ENCODE assay signal across 15 cellular contexts in the genomic region with DNA sequence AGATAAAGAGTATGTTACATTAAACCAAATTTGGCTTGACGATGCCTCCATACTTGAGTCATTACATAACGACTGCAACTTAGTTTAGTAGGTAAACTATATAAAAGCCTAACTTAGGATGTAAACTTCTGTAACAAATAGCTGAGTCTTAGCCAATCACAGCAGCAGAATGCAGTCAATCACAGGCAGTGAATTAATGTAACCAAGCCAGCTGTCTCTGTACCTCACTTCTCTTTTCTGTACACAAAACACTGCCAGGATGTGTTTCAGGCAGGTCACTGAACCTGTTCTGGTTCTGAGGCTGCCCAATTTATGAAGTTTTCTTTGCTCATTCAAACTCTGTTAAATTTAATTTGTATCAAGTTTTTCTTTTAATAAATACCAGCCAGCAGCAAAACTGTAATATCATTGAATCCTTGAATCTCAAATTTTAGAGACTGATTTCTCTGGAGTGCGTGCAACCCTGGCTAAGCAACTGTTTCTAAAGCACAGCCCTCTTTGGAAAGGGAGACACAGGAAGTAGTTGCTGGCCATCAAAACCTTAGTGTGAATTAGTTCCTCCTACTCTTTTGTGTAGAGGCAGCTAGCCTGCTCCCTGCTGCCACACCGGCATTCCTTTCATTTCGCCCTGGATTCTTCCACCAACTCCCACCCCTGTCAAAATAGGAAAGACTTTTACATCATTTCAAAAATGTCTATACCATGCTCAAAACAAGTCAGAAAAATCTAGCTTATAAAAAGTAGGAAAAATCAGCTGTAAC. TPM values are rescaled to one million over a fixed set of nuclear protein-coding genes. Genes with fewer than 3 reads are reported as not detected.
DNase-seq lines count a peak whose midpoint lies in the region; ATAC-seq and TF ChIP-seq lines count a peak whose summit lies in the region.
"Had no signal": no experiment of that assay in that cellular context is flagged by ENCODE, and none has a peak within 500 bp of the region (broad histone marks: within the 10 kb centered on the region; RNA-seq: fewer than 3 reads in every experiment).

No MANE protein-coding gene starts in this region.

- no peak overlapping the region for H3K4me3 Mint-ChIP-seq in activated T-cell treated with anti-CD3 and anti-CD28 coated beads, Interleukin-2, amount 50 U/mL, for 24 hours
- peak overlapping the region; percentile 2 for H3K4me3 Mint-ChIP-seq in chondrocyte (ENCODE audit: unreplicated experiment)
- no peak overlapping the region for H3K4me3 Mint-ChIP-seq in stimulated activated effector memory CD8-positive, alpha-beta T cell treated with anti-CD3 and anti-CD28 coated beads, Interleukin-12 subunit alpha, Interleukin-12 subunit beta, amount 100 ng/mL, for 72 hours
- no peak overlapping the region for H3K4me3 Mint-ChIP-seq in type B pancreatic cell
- H3K4me3 Mint-ChIP-seq: neural crest cell had no signal

- no peak for DNase-seq in activated T-cell treated with anti-CD3 and anti-CD28 coated beads, Interleukin-2, amount 50 U/mL, for 24 hours
- DNase-seq in activated T-cell treated with anti-CD3 and anti-CD28 coated beads for 4 hours (no peak), chondrocyte (ENCODE audit: low spot score) (no peak), type B pancreatic cell (ENCODE audit: extremely low spot score, unreplicated experiment) (no peak), NCI-H345 treated with DMSO at 0.1 percent for 48 hours (lab: John Stamatoyannopoulos, UW; ENCODE audit: unreplicated experiment) (no peak)
- DNase-seq in stimulated activated effector memory CD8-positive, alpha-beta T cell treated with anti-CD3 and anti-CD28 coated beads, Interleukin-12 subunit alpha, Interleukin-12 subunit beta, amount 100 ng/mL, for 72 hours (ENCODE audit: low spot score in 2 of 2): no peak
- DNase-seq: aorta, gastrocnemius medialis, left colon, NCI-H345, thyroid gland had no signal

- ATAC-seq in HG03280 (IDR thresholded peaks at IDR 0.05; ENCODE audit: unreplicated experiment) (peak; percentile 37), HG03095 (IDR thresholded peaks at IDR 0.05; ENCODE audit: unreplicated experiment) (no peak)
- no peak for ATAC-seq in stimulated activated effector memory CD8-positive, alpha-beta T cell treated with anti-CD3 and anti-CD28 coated beads, Interleukin-12 subunit alpha, Interleukin-12 subunit beta, amount 100 ng/mL, for 72 hours
- ATAC-seq: A549, gastrocnemius medialis, left colon had no signal

- H3K9me3 Mint-ChIP-seq in activated T-cell treated with anti-CD3 and anti-CD28 coated beads, Interleukin-2, amount 50 U/mL, for 24 hours: no peaks in the 10 kb centered on the region
- peaks cover 5% of the 10 kb centered on the region for H3K9me3 Mint-ChIP-seq in chondrocyte (ENCODE audit: low read depth)
- H3K9me3 Mint-ChIP-seq in stimulated activated effector memory CD8-positive, alpha-beta T cell treated with anti-CD3 and anti-CD28 coated beads, Interleukin-12 subunit alpha, Interleukin-12 subunit beta, amount 100 ng/mL, for 72 hours: no peaks in the 10 kb centered on the region
- no peaks in the 10 kb centered on the region for H3K9me3 Mint-ChIP-seq in type B pancreatic cell
- H3K9me3 Mint-ChIP-seq: neural crest cell had no signal

- H3K36me3 Mint-ChIP-seq in activated T-cell treated with anti-CD3 and anti-CD28 coated beads, Interleukin-2, amount 50 U/mL, for 24 hours (ENCODE audit: low read depth): peaks cover 72% of the 10 kb centered on the region
- H3K36me3 Mint-ChIP-seq in chondrocyte (ENCODE audit: low read depth) (peaks cover 7% of the 10 kb centered on the region), type B pancreatic cell (no peaks in the 10 kb centered on the region)
- peaks cover 50% of the 10 kb centered on the region for H3K36me3 Mint-ChIP-seq in stimulated activated effector memory CD8-positive, alpha-beta T cell treated with anti-CD3 and anti-CD28 coated beads, Interleukin-12 subunit alpha, Interleukin-12 subunit beta, amount 100 ng/mL, for 72 hours

- H3K4me1 Mint-ChIP-seq in activated T-cell treated with anti-CD3 and anti-CD28 coated beads, Interleukin-2, amount 50 U/mL, for 24 hours (ENCODE audit: low read depth): peaks cover 81% of the 10 kb centered on the region
- H3K4me1 Mint-ChIP-seq in chondrocyte (ENCODE audit: low read depth) (peaks cover 30% of the 10 kb centered on the region), type B pancreatic cell (ENCODE audit: unreplicated experiment) (peaks cover 24% of the 10 kb centered on the region)
- peaks cover 73% of the 10 kb centered on the region for H3K4me1 Mint-ChIP-seq in stimulated activated effector memory CD8-positive, alpha-beta T cell treated with anti-CD3 and anti-CD28 coated beads, Interleukin-12 subunit alpha, Interleukin-12 subunit beta, amount 100 ng/mL, for 72 hours

- H3K27ac Mint-ChIP-seq in activated T-cell treated with anti-CD3 and anti-CD28 coated beads, Interleukin-2, amount 50 U/mL, for 24 hours: peak overlapping the region; percentile 55
- H3K27ac Mint-ChIP-seq in chondrocyte (ENCODE audit: unreplicated experiment) (peak overlapping the region; percentile 56), type B pancreatic cell (no peak overlapping the region)
- peak overlapping the region; percentile 3 for H3K27ac Mint-ChIP-seq in stimulated activated effector memory CD8-positive, alpha-beta T cell treated with anti-CD3 and anti-CD28 coated beads, Interleukin-12 subunit alpha, Interleukin-12 subunit beta, amount 100 ng/mL, for 72 hours

- TF ChIP-seq CTCF in chondrocyte (IDR thresholded peaks at IDR 0.05): no peak
- no peak for TF ChIP-seq CTCF in type B pancreatic cell (conservative IDR thresholded peaks at IDR 0.05)

- no peaks in the 10 kb centered on the region for H3K27me3 Mint-ChIP-seq in activated T-cell treated with anti-CD3 and anti-CD28 coated beads, Interleukin-2, amount 50 U/mL, for 24 hours
- H3K27me3 Mint-ChIP-seq in chondrocyte (ENCODE audit: low read depth) (no peaks in the 10 kb centered on the region), type B pancreatic cell (peaks cover 51% of the 10 kb centered on the region)

RNA-seq across cellular contexts. Expression of a gene that starts 15.2 kb away (rescaled TPM):
- 53.3 to 54.9 TPM (median 53.4 TPM) in 3 replicates for total RNA-seq in chondrocyte
- total RNA-seq in type B pancreatic cell (ENCODE audit: low replicate concordance): 9.8 and 18.3 TPM in 2 replicates
